In genomic region chr7:20264623-20265022, GRCh38 we compare ENCODE assay signal across 21 cellular contexts.
"Had no signal": no experiment of that assay in that cellular context is flagged by ENCODE, and none has a peak within 500 bp of the region (broad histone marks: within the 10 kb centered on the region; RNA-seq: fewer than 3 reads in every experiment).

No MANE protein-coding gene starts in this region.

- H3K4me3 Mint-ChIP-seq: activated CD4-positive, alpha-beta memory T cell treated with anti-CD3 and anti-CD28 coated beads, Interleukin-2, amount 10 ng/mL, durations not matched to agents 7 days and 5 days; activated naive CD4-positive, alpha-beta T cell treated with anti-CD3 and anti-CD28 coated beads, Interleukin-2, amount 10 ng/mL, durations not matched to agents 7 days and 5 days; activated T-cell treated with anti-CD3 and anti-CD28 coated beads, Interleukin-2, amount 50 U/mL, for 72 hours; natural killer cell had no signal

- H3K9me3 ChIP-seq: left ventricle myocardium inferior, neutrophil, ovary, prostate gland, testis, uterus had no signal

- H3K4me3 ChIP-seq: hepatocyte, left ventricle myocardium inferior, ovary, prostate gland, testis, uterus had no signal

- H3K9me3 Mint-ChIP-seq: activated CD4-positive, alpha-beta memory T cell treated with anti-CD3 and anti-CD28 coated beads, Interleukin-2, amount 10 ng/mL, durations not matched to agents 7 days and 5 days; activated naive CD4-positive, alpha-beta T cell treated with anti-CD3 and anti-CD28 coated beads, Interleukin-2, amount 10 ng/mL, durations not matched to agents 7 days and 5 days; activated T-cell treated with anti-CD3 and anti-CD28 coated beads, Interleukin-2, amount 50 U/mL, for 72 hours; natural killer cell had no signal

- H3K27me3 Mint-ChIP-seq: activated CD4-positive, alpha-beta memory T cell treated with anti-CD3 and anti-CD28 coated beads, Interleukin-2, amount 10 ng/mL, durations not matched to agents 7 days and 5 days; activated naive CD4-positive, alpha-beta T cell treated with anti-CD3 and anti-CD28 coated beads, Interleukin-2, amount 10 ng/mL, durations not matched to agents 7 days and 5 days had no signal

- H3K27me3 ChIP-seq: foreskin keratinocyte, hepatocyte, neutrophil, ovary, testis, uterus had no signal

- H3K4me1 Mint-ChIP-seq: activated CD4-positive, alpha-beta memory T cell treated with anti-CD3 and anti-CD28 coated beads, Interleukin-2, amount 10 ng/mL, durations not matched to agents 7 days and 5 days; activated naive CD4-positive, alpha-beta T cell treated with anti-CD3 and anti-CD28 coated beads, Interleukin-2, amount 10 ng/mL, durations not matched to agents 7 days and 5 days; natural killer cell had no signal

- H3K4me2 ChIP-seq: hepatocyte had no signal

- ATAC-seq: activated T-cell treated with anti-CD3 and anti-CD28 coated beads, Interleukin-2, amount 50 U/mL, for 72 hours; foreskin keratinocyte; natural killer cell had no signal

- H3K4me1 ChIP-seq: foreskin keratinocyte, prostate gland, uterus had no signal

- H3K27ac ChIP-seq: foreskin keratinocyte, hepatocyte, left ventricle myocardium inferior, neutrophil, ovary, prostate gland, testis, uterus had no signal

- H2AFZ ChIP-seq: hepatocyte had no signal

- H3K36me3 ChIP-seq: left ventricle myocardium inferior, neutrophil, ovary, prostate gland, uterus had no signal

- DNase-seq: activated CD4-positive, alpha-beta memory T cell treated with anti-CD3 and anti-CD28 coated beads, Interleukin-2, amount 10 ng/mL, durations not matched to agents 7 days and 5 days; activated CD4-positive, alpha-beta T cell treated with anti-CD3 and anti-CD28 coated beads for 48 hours; activated CD4-positive, CD25-positive, alpha-beta regulatory T cell; activated effector memory CD4-positive, alpha-beta T cell treated with Interleukin-2 at 50 U/mL for 16 hours; activated naive CD4-positive, alpha-beta T cell treated with anti-CD3 and anti-CD28 coated beads, Interleukin-2, amount 10 ng/mL, durations not matched to agents 7 days and 5 days; activated T-cell treated with anti-CD3 and anti-CD28 coated beads, Interleukin-2, amount 50 U/mL, for 72 hours; effector CD4-positive, alpha-beta T cell; foreskin keratinocyte; glutamatergic neuron; left ventricle myocardium inferior; midbrain; natural killer cell; ovary; stimulated activated CD4-positive, alpha-beta T cell treated with anti-CD3 and anti-CD28 coated beads, Interleukin-4, amount 100 ng/mL, for 1 hour; stimulated activated naive CD4-positive, alpha-beta T cell; testis; trophoblast cell; uterus had no signal

- H3K36me3 Mint-ChIP-seq: activated naive CD4-positive, alpha-beta T cell treated with anti-CD3 and anti-CD28 coated beads, Interleukin-2, amount 10 ng/mL, durations not matched to agents 7 days and 5 days; natural killer cell had no signal

- H3K27ac Mint-ChIP-seq: activated CD4-positive, alpha-beta memory T cell treated with anti-CD3 and anti-CD28 coated beads, Interleukin-2, amount 10 ng/mL, durations not matched to agents 7 days and 5 days; activated naive CD4-positive, alpha-beta T cell treated with anti-CD3 and anti-CD28 coated beads, Interleukin-2, amount 10 ng/mL, durations not matched to agents 7 days and 5 days; activated T-cell treated with anti-CD3 and anti-CD28 coated beads, Interleukin-2, amount 50 U/mL, for 72 hours; natural killer cell had no signal

- H3K79me2 ChIP-seq: hepatocyte had no signal
